Comparison of ENCODE assay signal across 10 cellular contexts in the genomic region with DNA sequence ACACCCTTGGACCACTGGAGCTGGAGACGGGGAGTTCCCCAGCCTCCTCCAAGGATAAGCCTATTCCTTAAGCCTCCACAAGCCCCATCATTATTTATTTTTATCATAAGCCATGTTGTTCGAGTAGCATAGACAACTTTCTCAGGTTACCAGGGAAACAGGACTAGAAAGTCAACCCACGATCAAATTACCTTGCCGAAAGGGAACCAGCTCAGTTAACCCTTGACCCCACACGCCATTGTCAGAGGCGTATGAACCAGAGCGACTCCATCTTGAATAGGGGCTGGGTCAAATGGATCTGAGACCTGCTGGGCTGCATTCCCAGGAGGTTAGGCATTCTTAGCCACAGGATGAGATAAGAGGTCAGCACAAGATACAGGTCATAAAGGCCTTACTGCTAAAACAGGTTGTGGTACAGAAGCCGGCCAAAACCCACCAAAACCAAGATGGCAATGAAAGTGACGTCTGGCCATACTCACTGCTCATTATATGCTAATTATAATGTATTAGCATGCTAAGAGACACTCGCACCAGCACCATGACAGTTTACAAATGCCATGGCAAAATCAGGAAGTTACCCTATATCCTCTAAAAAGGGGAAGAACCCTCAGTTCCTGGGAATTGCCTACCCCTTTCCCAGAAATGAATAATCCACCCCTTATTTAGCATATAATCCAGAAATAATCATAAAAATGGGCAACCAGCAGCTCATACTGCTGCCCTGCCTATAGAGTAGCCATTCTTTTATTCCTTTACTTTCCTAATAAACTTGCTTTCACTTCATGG. TPM values are rescaled to one million over a fixed set of nuclear protein-coding genes. Genes with fewer than 3 reads are reported as not detected.
A peak's percentile ranks its signal among the peaks of the same experiment; 100 is the strongest.
DNase-seq lines count a peak whose midpoint lies in the region; ATAC-seq and TF ChIP-seq lines count a peak whose summit lies in the region.
"Had no signal": no experiment of that assay in that cellular context is flagged by ENCODE, and none has a peak within 500 bp of the region (broad histone marks: within the 10 kb centered on the region; RNA-seq: fewer than 3 reads in every experiment).

No MANE protein-coding gene starts in this region.

- H3K36me3 Mint-ChIP-seq in endodermal cell (ENCODE audit: low read depth) = peaks cover 14% of the 10 kb centered on the region
- no peaks in the 10 kb centered on the region for H3K36me3 Mint-ChIP-seq in neural progenitor cell

- H3K27me3 ChIP-seq in heart right ventricle (no peaks in the 10 kb centered on the region), endodermal cell (ENCODE audit: control insufficient read depth, insufficient read depth, low read length, poor library complexity, severe bottlenecking) (no peaks in the 10 kb centered on the region), neural progenitor cell (no peaks in the 10 kb centered on the region)

- H3F3A ChIP-seq in neural progenitor cell (ENCODE audit: low read depth) = no peaks in the 10 kb centered on the region

- DNase-seq in heart right ventricle (no peak), Right ventricle myocardium inferior (ENCODE audit: missing footprints) (no peak), endodermal cell (peak; percentile 41), neural progenitor cell (ENCODE audit: low spot score) (no peak), NCI-H2081 (lab: John Stamatoyannopoulos, UW) (no peak), NCI-H510A (lab: John Stamatoyannopoulos, UW) (no peak), occipital lobe (lab: John Stamatoyannopoulos, UW) (no peak)
- DNase-seq: activated CD8-positive, alpha-beta T cell treated with anti-CD3 and anti-CD28 coated beads, Interleukin-2, amount 10 ng/mL, durations not matched to agents 7 days and 5 days had no signal

- H3K27me3 Mint-ChIP-seq in endodermal cell (ENCODE audit: insufficient read depth) (no peaks in the 10 kb centered on the region), neural progenitor cell (ENCODE audit: insufficient read depth, low read depth) (peaks cover 8% of the 10 kb centered on the region)
- H3K27me3 Mint-ChIP-seq: memory B cell had no signal

- no peaks in the 10 kb centered on the region for H3K79me2 ChIP-seq in neural progenitor cell (ENCODE audit: low read depth)

- WGBS in heart right ventricle, 2 donors = 74 to 82% methylated on average over 10 of the region's 10 CpGs
- 56 to 85% methylated on average over 5 to 10 of the region's 10 CpGs for WGBS in endodermal cell (ENCODE audit: insufficient coverage in 1 of 2, insufficient read length in 1 of 2), 2 experiments

- ATAC-seq in heart right ventricle (peak in 3 of 8 donors; percentile 3 to 44 (median 9)), Right ventricle myocardium inferior (no peak), HG02938 (IDR thresholded peaks at IDR 0.05; ENCODE audit: unreplicated experiment) (no peak)

- peaks cover 22 to 80% (median 55%) of the 10 kb centered on the region in 9 donors for H3K4me1 ChIP-seq in heart right ventricle
- no peaks in the 10 kb centered on the region for H3K4me1 ChIP-seq in endodermal cell (ENCODE audit: control insufficient read depth, insufficient read depth, low read length)
- no peaks in the 10 kb centered on the region for H3K4me1 ChIP-seq in neural progenitor cell

- H3K27ac Mint-ChIP-seq in endodermal cell (peak overlapping the region; percentile 71), neural progenitor cell (peak overlapping the region; percentile 99)
- H3K27ac Mint-ChIP-seq: activated CD8-positive, alpha-beta T cell treated with anti-CD3 and anti-CD28 coated beads, Interleukin-2, amount 10 ng/mL, durations not matched to agents 7 days and 5 days; memory B cell had no signal

- H3K9me3 Mint-ChIP-seq in endodermal cell (no peaks in the 10 kb centered on the region), neural progenitor cell (no peaks in the 10 kb centered on the region)

- intact Hi-C loops in heart right ventricle (cut with DNase I) (no loop called here), Right ventricle myocardium inferior (cut with DNase I) (no loop called here)

- no peak overlapping the region for H3K4me2 ChIP-seq in neural progenitor cell

- peaks cover 7% of the 10 kb centered on the region for H3K4me1 Mint-ChIP-seq in endodermal cell
- H3K4me1 Mint-ChIP-seq in neural progenitor cell = peaks cover 46% of the 10 kb centered on the region

- TF ChIP-seq CTCF in heart right ventricle (IDR thresholded peaks at IDR 0.05) (no peak), endodermal cell (conservative IDR thresholded peaks at IDR 0.05) (no peak), neural progenitor cell (IDR thresholded peaks at IDR 0.05) (no peak)

- no peak overlapping the region for H3K4me3 Mint-ChIP-seq in endodermal cell
- H3K4me3 Mint-ChIP-seq in neural progenitor cell = no peak overlapping the region
- H3K4me3 Mint-ChIP-seq: activated CD8-positive, alpha-beta T cell treated with anti-CD3 and anti-CD28 coated beads, Interleukin-2, amount 10 ng/mL, durations not matched to agents 7 days and 5 days; memory B cell had no signal

- no peaks in the 10 kb centered on the region for H4K20me1 ChIP-seq in neural progenitor cell (ENCODE audit: low read depth)

- no peak overlapping the region for H2AFZ ChIP-seq in neural progenitor cell (replicated peaks)

- H3K36me3 ChIP-seq in heart right ventricle = no peaks in the 10 kb centered on the region
- H3K36me3 ChIP-seq in endodermal cell (ENCODE audit: control insufficient read depth, insufficient read depth, low read length) = peaks cover 3% of the 10 kb centered on the region
- H3K36me3 ChIP-seq in neural progenitor cell = no peaks in the 10 kb centered on the region

- H3K4me3 ChIP-seq in heart right ventricle (no peak overlapping the region), endodermal cell (ENCODE audit: low read length) (no peak overlapping the region), neural progenitor cell (no peak overlapping the region)

- no peaks in the 10 kb centered on the region for H3K9me3 ChIP-seq in heart right ventricle
- H3K9me3 ChIP-seq in endodermal cell (ENCODE audit: control insufficient read depth, low read length) = no peaks in the 10 kb centered on the region
- H3K9me3 ChIP-seq in neural progenitor cell (ENCODE audit: low read depth) = no peaks in the 10 kb centered on the region

- peak overlapping the region; percentile 51 to 87 (median 82) for H3K27ac ChIP-seq in heart right ventricle
- peak overlapping the region; percentile 82 for H3K27ac ChIP-seq in endodermal cell (ENCODE audit: low read depth, low read length)
- no peak overlapping the region for H3K27ac ChIP-seq in neural progenitor cell

- H3K9ac ChIP-seq in endodermal cell (ENCODE audit: extremely low read depth, low read length, poor library complexity, severe bottlenecking) (no peak overlapping the region), neural progenitor cell (no peak overlapping the region)

RNA-seq across cellular contexts. Expression of a gene that starts 22.4 kb away (rescaled TPM):
- total RNA-seq in heart right ventricle (10 to 100 TPM; 14.0 to 27.8 (median 19.6) TPM), Right ventricle myocardium inferior (15.0 TPM), endodermal cell (10 to 100 TPM; 21.2 to 32.8 TPM), neural progenitor cell (ENCODE audit: low replicate concordance) (2.5 and 4.8 TPM in 2 replicates), occipital lobe (7.2 TPM)
- polyA plus RNA-seq in heart right ventricle = 10 to 100 TPM; 14.5 to 17.6 TPM
- polyA plus RNA-seq in endodermal cell (2013, experiment 1 of 2) = 4.3 TPM
- polyA plus RNA-seq in endodermal cell (2013, experiment 2 of 2) = 4.7 TPM
